Comparison of ENCODE assay signal across 30 cellular contexts in genomic region chr2:219381448-219381847, GRCh38. TPM values are rescaled to one million over a fixed set of nuclear protein-coding genes. Genes with fewer than 3 reads are reported as not detected.
"Had no signal": no experiment of that assay in that cellular context is flagged by ENCODE, and none has a peak within 500 bp of the region (broad histone marks: within the 10 kb centered on the region; RNA-seq: fewer than 3 reads in every experiment).

No MANE protein-coding gene starts in this region.

- H3K9me3 ChIP-seq: gastrocnemius medialis, mucosa of descending colon, testis, tibial artery had no signal

- H3K36me3 ChIP-seq: neural progenitor cell had no signal

- H3K79me2 ChIP-seq: parathyroid adenoma had no signal

- DNase-seq: dorsolateral prefrontal cortex; effector CD4-positive, alpha-beta T cell; foreskin fibroblast; gastrocnemius medialis; head of caudate nucleus; mesenchymal stem cell; mucosa of descending colon; naive B cell; stimulated activated CD4-positive, alpha-beta T cell treated with anti-CD3 and anti-CD28 coated beads, Interleukin-2, amount 100 ng/mL, for 24 hours; stimulated activated CD4-positive, alpha-beta T cell treated with anti-CD3 and anti-CD28 coated beads, Interleukin-4, amount 100 ng/mL, for 24 hours; stimulated activated naive CD8-positive, alpha-beta T cell treated with anti-CD3 and anti-CD28 coated beads, Interleukin-15, Interleukin-2, amounts not matched to agents 100 U/mL and 50 U/mL, for 24 hours; substantia nigra; testis; tibial artery had no signal

- H3K4me1 ChIP-seq: parathyroid adenoma had no signal

- H3K9ac ChIP-seq: neural progenitor cell, parathyroid adenoma had no signal

- FAIRE-seq: colon, keratinocyte had no signal

- H2AFZ ChIP-seq: neural progenitor cell, parathyroid adenoma had no signal

- ATAC-seq: esophagus mucosa; gastrocnemius medialis; mucosa of descending colon; natural killer cell treated with Interleukin-12 subunit alpha and Interleukin-12 subunit beta and Interleukin-15 and Interleukin-18, amount 100 ng/mL, for 72 hours; sciatic nerve; stimulated activated memory B cell treated with anti-CD40 and anti-IgM and Interleukin-4, amounts not matched to agents 10 μg/mL and 1 μg/mL and 100 μg/mL, for 72 hours; stimulated activated naive CD8-positive, alpha-beta T cell treated with anti-CD3 and anti-CD28 coated beads, Interleukin-15, Interleukin-2, amounts not matched to agents 100 U/mL and 50 U/mL, for 24 hours had no signal

- H3K27me3 ChIP-seq: dorsolateral prefrontal cortex, gastrocnemius medialis, testis, tibial artery had no signal

- H3K27ac ChIP-seq: dorsolateral prefrontal cortex, epithelial cell of prostate, gastrocnemius medialis, neural progenitor cell, parathyroid adenoma, testis, tibial artery had no signal

- H3K4me3 ChIP-seq: dorsolateral prefrontal cortex, gastrocnemius medialis, mucosa of descending colon, neural progenitor cell, testis, tibial artery had no signal

- H3K4me2 ChIP-seq: neural progenitor cell had no signal

RNA-seq across cellular contexts. Expression of gene DES, which starts 36.7 kb away (rescaled TPM):
- total RNA-seq: glomerular endothelial cell; natural killer cell treated with Interleukin-12 subunit alpha and Interleukin-12 subunit beta and Interleukin-15 and Interleukin-18, amount 100 ng/mL, for 72 hours; progenitor cell of endocrine pancreas had no signal
- polyA plus RNA-seq: keratinocyte had no signal

RNA-seq across cellular contexts. Expression of gene RESP18, which starts 48.9 kb away (rescaled TPM):
- total RNA-seq: esophagus mucosa; gastrocnemius medialis; glomerular endothelial cell; liver; lung microvascular endothelial cell; mesothelial cell of epicardium; mucosa of descending colon; natural killer cell treated with Interleukin-12 subunit alpha and Interleukin-12 subunit beta and Interleukin-15 and Interleukin-18, amount 100 ng/mL, for 72 hours; osteoblast; progenitor cell of endocrine pancreas; sciatic nerve; urinary bladder had no signal
- polyA plus RNA-seq: keratinocyte, liver, urinary bladder had no signal
